ENCODE assay signal across 23 cellular contexts in genomic region chr3:124698030-124698770, GRCh38.
"Had no signal": no experiment of that assay in that cellular context is flagged by ENCODE, and none has a peak within 500 bp of the region (broad histone marks: within the 10 kb centered on the region; RNA-seq: fewer than 3 reads in every experiment).

No MANE protein-coding gene starts in this region.

- H3K4me3 ChIP-seq: MG63 had no signal

- H3K9me3 ChIP-seq: MG63, SK-N-SH had no signal

- H3K9ac ChIP-seq: SK-N-SH had no signal

- H3K27ac Mint-ChIP-seq: T-cell had no signal

- H3K4me2 ChIP-seq: SK-N-SH had no signal

- ATAC-seq: T-cell had no signal

- H3K9me2 ChIP-seq: SK-N-SH had no signal

- DNase-seq: Karpas-422, KG1, MG63, NCI-H1092, NCI-H1105 treated with DMSO at 0.1 percent for 48 hours, NCI-H1417 treated with DMSO at 0.1 percent for 48 hours, NCI-H146, NCI-H1694 treated with DMSO at 0.1 percent for 48 hours, NCI-H1930, NCI-H2081, NCI-H2107, NCI-H2227 treated with DMSO at 0.1 percent for 48 hours, NCI-H524, NCI-H69, NCI-H774, Right ventricle myocardium superior, RPMI8226, SK-N-SH, SW 1271, T-cell had no signal

- FAIRE-seq: HTR-8/SVneo, RCC 7860 had no signal

- H3K36me3 ChIP-seq: MG63 had no signal

- H3K4me1 Mint-ChIP-seq: T-cell had no signal

- H3K27ac ChIP-seq: HL-60 had no signal

- H3K9me3 Mint-ChIP-seq: T-cell had no signal

- H3K36me3 Mint-ChIP-seq: T-cell had no signal

- H3K4me3 Mint-ChIP-seq: T-cell had no signal
